Comparison of ENCODE assay signal across 17 cellular contexts in the genomic region with DNA sequence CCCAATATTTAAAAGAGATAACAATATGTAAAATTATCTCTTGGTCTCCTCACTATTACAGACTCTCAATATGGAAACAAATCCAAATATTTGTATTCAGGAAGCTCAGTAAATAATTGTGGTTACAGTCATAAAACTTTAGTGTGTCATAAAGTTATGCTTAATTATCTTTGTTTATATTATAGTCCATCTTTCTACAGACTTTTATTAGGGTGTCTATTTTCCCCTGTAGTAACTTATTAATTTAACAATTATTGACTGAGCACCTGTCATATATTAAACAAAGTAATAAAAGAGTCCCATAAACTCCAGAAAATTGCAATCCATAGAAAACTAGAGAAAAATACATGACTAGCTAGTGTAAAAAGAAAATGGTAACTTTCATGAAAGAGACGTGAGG.
A peak's percentile ranks its signal among the peaks of the same experiment; 100 is the strongest.
DNase-seq lines count a peak whose midpoint lies in the region; ATAC-seq, FAIRE-seq and TF ChIP-seq lines count a peak whose summit lies in the region.
"Had no signal": no experiment of that assay in that cellular context is flagged by ENCODE, and none has a peak within 500 bp of the region (broad histone marks: within the 10 kb centered on the region; RNA-seq: fewer than 3 reads in every experiment).

No MANE protein-coding gene starts in this region.

- DNase-seq in LNCaP clone FGC (ENCODE audit: low read depth), result peak; percentile 52
- DNase-seq in HFFc6, result no peak
- DNase-seq in NCI-H146 treated with DMSO at 0.1 percent for 48 hours (lab: John Stamatoyannopoulos, UW; ENCODE audit: unreplicated experiment), result no peak
- DNase-seq: 8988T; AML-193; CD8-positive, alpha-beta memory T cell; DMS 273 treated with DMSO at 0.1 percent for 48 hours; GOT3 had no signal

- H3K9me3 Mint-ChIP-seq in HFFc6, result peaks cover 30% of the 10 kb centered on the region

- peak overlapping the region; percentile 24; the same call in 1 of the 2 replicates for H3K4me2 ChIP-seq in OCI-LY1 (ENCODE audit: low read length)
- H3K4me2 ChIP-seq: BLaER1 had no signal

- no peaks in the 10 kb centered on the region for H3K36me3 ChIP-seq in OCI-LY1 (ENCODE audit: insufficient read depth, low read length)
- H3K36me3 ChIP-seq: BLaER1, HAP-1 had no signal

- peak; percentile 76 for FAIRE-seq in endometrium (lab: Jason Lieb, UNC)
- FAIRE-seq: GM12891, HTR-8/SVneo had no signal

- H3K9me3 ChIP-seq in OCI-LY1 (ENCODE audit: low read length), result no peaks in the 10 kb centered on the region
- H3K9me3 ChIP-seq: HAP-1 had no signal

- H3K4me3 Mint-ChIP-seq in HFFc6, result no peak overlapping the region
- H3K4me3 Mint-ChIP-seq: CD8-positive, alpha-beta memory T cell had no signal

- H4K20me1 ChIP-seq in OCI-LY1 (ENCODE audit: insufficient read depth, low read length), result no peaks in the 10 kb centered on the region
- H4K20me1 ChIP-seq: BLaER1 had no signal

- H3K27ac Mint-ChIP-seq in HFFc6, result no peak overlapping the region
- H3K27ac Mint-ChIP-seq: CD8-positive, alpha-beta memory T cell had no signal

- no peaks in the 10 kb centered on the region for H3F3A ChIP-seq in OCI-LY1 (ENCODE audit: insufficient read depth, low read length)

- H3K9ac ChIP-seq in OCI-LY1 (ENCODE audit: low read length), result no peak overlapping the region
- H3K9ac ChIP-seq: BLaER1 had no signal

- TF ChIP-seq CTCF in 22Rv1 (IDR thresholded peaks at IDR 0.05), result no peak
- TF ChIP-seq CTCF in LNCaP clone FGC (IDR thresholded peaks at IDR 0.05; ENCODE audit: control insufficient read depth, extremely low read depth, insufficient read depth), result no peak
- no peak for TF ChIP-seq CTCF in OCI-LY1 (IDR thresholded peaks at IDR 0.05; ENCODE audit: low read length)
- no peak for TF ChIP-seq CTCF in HFFc6 (IDR thresholded peaks at IDR 0.05)

- no peaks in the 10 kb centered on the region for H3K27me3 ChIP-seq in OCI-LY1 (ENCODE audit: insufficient read depth, low read length)
- H3K27me3 ChIP-seq: BLaER1 had no signal

- no peaks in the 10 kb centered on the region for H3K4me1 Mint-ChIP-seq in HFFc6 (ENCODE audit: low read depth)
- H3K4me1 Mint-ChIP-seq: CD8-positive, alpha-beta memory T cell had no signal

- no peak for ATAC-seq in GM18498 (IDR thresholded peaks at IDR 0.05; ENCODE audit: unreplicated experiment)
- no peak for ATAC-seq in GM21515 (IDR thresholded peaks at IDR 0.05; ENCODE audit: unreplicated experiment)

- H3K4me1 ChIP-seq in OCI-LY1 (ENCODE audit: insufficient read depth, low read length, severe bottlenecking), result peaks cover 12% of the 10 kb centered on the region
- H3K4me1 ChIP-seq: BLaER1, HAP-1 had no signal

- no peaks in the 10 kb centered on the region for H3K9me2 ChIP-seq in OCI-LY1 (ENCODE audit: low read depth, low read length)

- peak overlapping the region; percentile 96 for H3K27ac ChIP-seq in 22Rv1
- no peak overlapping the region for H3K27ac ChIP-seq in OCI-LY1 (ENCODE audit: low read depth, low read length, poor library complexity, severe bottlenecking)
- H3K27ac ChIP-seq: BLaER1 had no signal

- peaks cover 1% of the 10 kb centered on the region; the same call in 1 of the 2 replicates for H3K27me3 Mint-ChIP-seq in HFFc6 (ENCODE audit: insufficient read depth)
- H3K27me3 Mint-ChIP-seq: CD8-positive, alpha-beta memory T cell had no signal

- H3K36me3 Mint-ChIP-seq in HFFc6 (ENCODE audit: low read depth), result no peaks in the 10 kb centered on the region
- H3K36me3 Mint-ChIP-seq: CD8-positive, alpha-beta memory T cell had no signal

- no peak overlapping the region for H3K4me3 ChIP-seq in LNCaP clone FGC (ENCODE audit: low read depth, low read length)
- no peak overlapping the region for H3K4me3 ChIP-seq in OCI-LY1 (ENCODE audit: low read depth, low read length, poor library complexity, severe bottlenecking)
- H3K4me3 ChIP-seq: BLaER1, HAP-1 had no signal

- no peak overlapping the region for H2AFZ ChIP-seq in OCI-LY1 (ENCODE audit: low read length)

- H3K79me2 ChIP-seq in OCI-LY1 (ENCODE audit: insufficient read depth, low read length), result no peaks in the 10 kb centered on the region
